ENCODE assay signal across 17 cellular contexts in genomic region chr2:33202641-33203345, GRCh38.
DNase-seq lines count a peak whose midpoint lies in the region; ATAC-seq and TF ChIP-seq lines count a peak whose summit lies in the region.
"Had no signal": no experiment of that assay in that cellular context is flagged by ENCODE, and none has a peak within 500 bp of the region (broad histone marks: within the 10 kb centered on the region; RNA-seq: fewer than 3 reads in every experiment).

No MANE protein-coding gene starts in this region.

- H3K23ac ChIP-seq in mesenchymal stem cell (ENCODE audit: low read length in 2 of 2), result no peak overlapping the region

- no peak overlapping the region for H3K4me3 Mint-ChIP-seq in stimulated activated effector memory CD8-positive, alpha-beta T cell treated with anti-CD3 and anti-CD28 coated beads, Interleukin-12 subunit alpha, Interleukin-12 subunit beta, amount 100 ng/mL, for 72 hours

- H3K36me3 ChIP-seq in heart left ventricle (no peaks in the 10 kb centered on the region), mesenchymal stem cell (ENCODE audit: control insufficient read depth in 1 of 2, insufficient read depth in 2 of 2, low read depth in 1 of 2, low read length in 2 of 2) (peaks cover 0 to 5% of the 10 kb centered on the region in 2 experiments)
- H3K36me3 ChIP-seq: Peyer's patch had no signal

- no peak overlapping the region for H3K14ac ChIP-seq in mesenchymal stem cell (ENCODE audit: low read length in 2 of 2)

- H3K9me3 ChIP-seq in heart left ventricle (no peaks in the 10 kb centered on the region), mesenchymal stem cell (ENCODE audit: control insufficient read depth, low read length) (no peaks in the 10 kb centered on the region)
- H3K9me3 ChIP-seq: Caco-2, Peyer's patch had no signal

- no peak overlapping the region for H3K27ac Mint-ChIP-seq in stimulated activated effector memory CD8-positive, alpha-beta T cell treated with anti-CD3 and anti-CD28 coated beads, Interleukin-12 subunit alpha, Interleukin-12 subunit beta, amount 100 ng/mL, for 72 hours

- H2BK5ac ChIP-seq in mesenchymal stem cell (ENCODE audit: low read depth, low read length, poor library complexity, severe bottlenecking), result no peak overlapping the region

- no peaks in the 10 kb centered on the region for H3K79me1 ChIP-seq in mesenchymal stem cell (replicated peaks; ENCODE audit: low read length, poor library complexity, severe bottlenecking)

- H3K27ac ChIP-seq in 22Rv1, result peak overlapping the region; percentile 66
- peak overlapping the region in 5 of 12 donors; percentile 13 to 62 (median 29) for H3K27ac ChIP-seq in heart left ventricle
- H3K27ac ChIP-seq in mesenchymal stem cell (ENCODE audit: low read length, poor library complexity, severe bottlenecking), result no peak overlapping the region
- H3K27ac ChIP-seq: GM23248, Peyer's patch had no signal

- H3K27me3 ChIP-seq in heart left ventricle (no peaks in the 10 kb centered on the region), mesenchymal stem cell (ENCODE audit: control insufficient read depth in 1 of 2, insufficient read depth in 1 of 2, low read length in 2 of 2) (no peaks in the 10 kb centered on the region)
- H3K27me3 ChIP-seq: Peyer's patch had no signal

- H2BK15ac ChIP-seq in mesenchymal stem cell (ENCODE audit: low read depth, poor library complexity, severe bottlenecking), result peak overlapping the region; percentile 36

- no peak overlapping the region for H3K4ac ChIP-seq in mesenchymal stem cell (ENCODE audit: low read depth in 1 of 2, low read length in 2 of 2)

- H3K4me3 ChIP-seq in heart left ventricle (no peak overlapping the region), mesenchymal stem cell (ENCODE audit: insufficient read depth in 1 of 2, low read depth in 1 of 2, low read length in 2 of 2) (no peak overlapping the region)
- H3K4me3 ChIP-seq: GM12878, GM23248, Peyer's patch had no signal

- no peaks in the 10 kb centered on the region for H3K9me3 Mint-ChIP-seq in stimulated activated effector memory CD8-positive, alpha-beta T cell treated with anti-CD3 and anti-CD28 coated beads, Interleukin-12 subunit alpha, Interleukin-12 subunit beta, amount 100 ng/mL, for 72 hours

- no peak overlapping the region for H3K4me2 ChIP-seq in mesenchymal stem cell (ENCODE audit: low read length, poor library complexity, severe bottlenecking)

- H2BK12ac ChIP-seq in mesenchymal stem cell (ENCODE audit: low read length in 2 of 2), result peak overlapping the region in 1 of 2 experiments; percentile 51

- H3K9ac ChIP-seq in mesenchymal stem cell (ENCODE audit: low read length), result no peak overlapping the region
- H3K9ac ChIP-seq: GM23248 had no signal

- intact Hi-C loops in heart left ventricle (cut with DNase I), result no loop called here

- no peak overlapping the region for H4K8ac ChIP-seq in mesenchymal stem cell (ENCODE audit: low read length)

- H2AFZ ChIP-seq in mesenchymal stem cell (ENCODE audit: low read depth, low read length), result no peak overlapping the region
- H2AFZ ChIP-seq: GM23248 had no signal

- TF ChIP-seq POLR2A in heart left ventricle (IDR thresholded peaks at IDR 0.05), result no peak

- peak overlapping the region; percentile 27 for H2AK5ac ChIP-seq in mesenchymal stem cell (ENCODE audit: low read length, severe bottlenecking)

- 51 to 69% (median 64%) methylated on average over 6 of the region's 6 CpGs for WGBS in heart left ventricle, 4 donors
- 97% methylated on average over 6 of the region's 6 CpGs for WGBS in mesenchymal stem cell

- ATAC-seq in heart left ventricle, result peak in 3 of 4 donors; percentile 39 to 59 (median 52)
- no peak for ATAC-seq in stimulated activated effector memory CD8-positive, alpha-beta T cell treated with anti-CD3 and anti-CD28 coated beads, Interleukin-12 subunit alpha, Interleukin-12 subunit beta, amount 100 ng/mL, for 72 hours
- ATAC-seq in GM18861 (IDR thresholded peaks at IDR 0.05; ENCODE audit: unreplicated experiment), result no peak
- ATAC-seq: GM12878 had no signal

- no peak overlapping the region for H2BK120ac ChIP-seq in mesenchymal stem cell (ENCODE audit: low read depth, low read length)

- TF ChIP-seq CTCF in 22Rv1 (IDR thresholded peaks at IDR 0.05) (no peak), heart left ventricle (IDR thresholded peaks at IDR 0.05) (no peak)

- no peaks in the 10 kb centered on the region for H3K4me1 Mint-ChIP-seq in stimulated activated effector memory CD8-positive, alpha-beta T cell treated with anti-CD3 and anti-CD28 coated beads, Interleukin-12 subunit alpha, Interleukin-12 subunit beta, amount 100 ng/mL, for 72 hours

- no peak overlapping the region for H4K91ac ChIP-seq in mesenchymal stem cell (ENCODE audit: low read length)

- H3K18ac ChIP-seq in mesenchymal stem cell (ENCODE audit: low read depth in 1 of 2, low read length in 2 of 2), result peak overlapping the region in 1 of 2 experiments; percentile 59

- DNase-seq in NCI-H524 (lab: John Stamatoyannopoulos, UW), result peak; percentile 53 to 83
- no peak for DNase-seq in heart left ventricle
- no peak for DNase-seq in mesenchymal stem cell
- no peak for DNase-seq in Kasumi-1 (lab: John Stamatoyannopoulos, UW)
- no peak for DNase-seq in cerebellar cortex (ENCODE audit: low spot score)
- DNase-seq in stimulated activated effector memory CD8-positive, alpha-beta T cell treated with anti-CD3 and anti-CD28 coated beads, Interleukin-12 subunit alpha, Interleukin-12 subunit beta, amount 100 ng/mL, for 72 hours (ENCODE audit: low spot score in 2 of 2), result no peak
- DNase-seq: AML-193, Caco-2, DMS53, GM23248, NCI-H1048, NCI-H146, NCI-H2107, Peyer's patch had no signal

- H3K4me1 ChIP-seq in heart left ventricle, result peaks cover 0 to 22% (median 6%) of the 10 kb centered on the region in 12 donors
- H3K4me1 ChIP-seq in mesenchymal stem cell (ENCODE audit: control insufficient read depth, insufficient read depth, low read depth, low read length), result peaks cover 1% of the 10 kb centered on the region
- H3K4me1 ChIP-seq: Caco-2, Peyer's patch had no signal

- H3K36me3 Mint-ChIP-seq in stimulated activated effector memory CD8-positive, alpha-beta T cell treated with anti-CD3 and anti-CD28 coated beads, Interleukin-12 subunit alpha, Interleukin-12 subunit beta, amount 100 ng/mL, for 72 hours, result no peaks in the 10 kb centered on the region

Comparison
In these comparisons a context has a peak if more than half of its experiments do, and no peak if none do; other contexts are left out.
1. DNase-seq: peak in NCI-H524 (2 of 2); none in heart left ventricle (0 of 5), mesenchymal stem cell (single experiment), Kasumi-1 (0 of 2), cerebellar cortex (single experiment) and stimulated activated effector memory CD8-positive, alpha-beta T cell treated with anti-CD3 and anti-CD28 coated beads, Interleukin-12 subunit alpha, Interleukin-12 subunit beta, amount 100 ng/mL, for 72 hours (0 of 2).
2. ATAC-seq: peak in heart left ventricle (3 of 4); none in stimulated activated effector memory CD8-positive, alpha-beta T cell treated with anti-CD3 and anti-CD28 coated beads, Interleukin-12 subunit alpha, Interleukin-12 subunit beta, amount 100 ng/mL, for 72 hours (single experiment) and GM18861 (single experiment).